Comparison of ENCODE assay signal across 11 cellular contexts in the genomic region with DNA sequence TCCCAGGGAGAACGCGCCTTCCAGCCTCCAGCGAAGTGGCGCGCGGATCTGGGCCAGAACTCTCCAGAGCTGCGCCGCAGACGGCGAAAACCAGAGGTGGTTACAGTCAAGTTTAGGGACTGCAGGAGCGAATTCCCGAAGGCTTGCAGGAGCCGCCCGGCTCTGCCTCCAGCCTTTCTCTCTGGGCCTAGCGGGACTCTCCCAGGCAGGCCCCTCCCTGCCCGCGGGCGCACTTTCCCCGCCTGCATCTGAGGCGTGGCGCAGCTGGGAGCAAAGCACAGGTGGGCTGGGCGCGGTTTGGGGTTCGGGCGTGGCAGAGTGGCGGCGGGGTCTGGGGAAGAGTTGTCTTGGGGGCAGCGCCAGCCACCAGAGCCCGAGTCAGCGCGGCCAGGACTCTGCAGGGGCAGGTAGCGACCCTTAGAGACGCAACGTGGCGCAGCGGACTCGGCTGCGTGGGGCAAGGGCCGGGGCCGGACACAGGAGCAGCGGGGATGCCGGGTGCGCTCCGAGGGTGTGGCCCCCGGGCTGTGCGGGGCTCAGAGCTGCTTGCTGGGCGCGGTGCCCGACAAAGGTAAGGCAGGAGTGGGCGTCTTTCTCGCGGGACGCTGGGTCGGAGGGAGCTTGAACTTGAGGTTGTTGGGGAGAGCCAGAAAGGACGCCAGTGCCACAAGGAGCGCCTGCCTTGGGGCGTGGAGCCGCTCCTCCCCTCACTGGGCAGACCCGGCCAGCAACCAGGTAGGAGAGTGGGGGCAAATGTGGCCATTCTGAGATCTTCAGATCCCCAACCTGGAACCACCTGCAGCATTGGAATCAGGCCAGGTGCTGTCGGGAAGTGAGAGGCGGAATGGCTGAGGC.
A peak's percentile ranks its signal among the peaks of the same experiment; 100 is the strongest.
DNase-seq lines count a peak whose midpoint lies in the region; ATAC-seq and TF ChIP-seq lines count a peak whose summit lies in the region.
"Had no signal": no experiment of that assay in that cellular context is flagged by ENCODE, and none has a peak within 500 bp of the region (broad histone marks: within the 10 kb centered on the region; RNA-seq: fewer than 3 reads in every experiment).

No MANE protein-coding gene starts in this region.

- H3K4me3 ChIP-seq in right cardiac atrium (ENCODE audit: low read length): peak overlapping the region; percentile 0
- H3K4me3 ChIP-seq in right atrium auricular region: peak overlapping the region in 1 of 2 donors; percentile 36
- H3K4me3 ChIP-seq in ectodermal cell (ENCODE audit: insufficient read depth, low read depth, low read length): peak overlapping the region; percentile 35
- H3K4me3 ChIP-seq in mucosa of descending colon: no peak overlapping the region
- H3K4me3 ChIP-seq in aorta (ENCODE audit: low read length in 2 of 2): no peak overlapping the region

- no peaks in the 10 kb centered on the region for H3K4me1 ChIP-seq in right cardiac atrium (ENCODE audit: control insufficient read depth, insufficient read depth, low read length)
- peaks cover 0 to 7% of the 10 kb centered on the region in 2 donors for H3K4me1 ChIP-seq in right atrium auricular region
- H3K4me1 ChIP-seq in ectodermal cell (ENCODE audit: control insufficient read depth, insufficient read depth, low read length): peaks cover 8% of the 10 kb centered on the region
- no peaks in the 10 kb centered on the region for H3K4me1 ChIP-seq in mucosa of descending colon (ENCODE audit: low read depth)
- no peaks in the 10 kb centered on the region for H3K4me1 ChIP-seq in aorta (ENCODE audit: control insufficient read depth in 1 of 2, insufficient read depth in 2 of 2, low read length in 2 of 2)

- H3K27ac ChIP-seq in right cardiac atrium (ENCODE audit: low read length): no peak overlapping the region
- no peak overlapping the region for H3K27ac ChIP-seq in right atrium auricular region
- no peak overlapping the region for H3K27ac ChIP-seq in ectodermal cell (ENCODE audit: insufficient read depth, low read depth, low read length, poor library complexity, severe bottlenecking)
- no peak overlapping the region for H3K27ac ChIP-seq in aorta (ENCODE audit: low read depth in 1 of 2, low read length in 2 of 2)

- intact Hi-C loops in right cardiac atrium (cut with DNase I): no loop called here
- intact Hi-C loops in mucosa of descending colon (cut with DNase I, micrococcal nuclease): no loop called here
- intact Hi-C loops in aorta (cut with DNase I): no loop called here

- H3K36me3 ChIP-seq in right atrium auricular region (no peaks in the 10 kb centered on the region), ectodermal cell (ENCODE audit: control insufficient read depth, insufficient read depth, low read length) (no peaks in the 10 kb centered on the region), mucosa of descending colon (ENCODE audit: low read depth) (no peaks in the 10 kb centered on the region), aorta (ENCODE audit: control insufficient read depth in 1 of 2, insufficient read depth in 2 of 2, low read length in 1 of 2) (no peaks in the 10 kb centered on the region)

- peak; percentile 36 to 55 for ATAC-seq in right cardiac atrium
- peak; percentile 48 for ATAC-seq in mucosa of descending colon
- ATAC-seq in aorta (ENCODE audit: low FRiP score): peak; percentile 42
- ATAC-seq in HG03196 (IDR thresholded peaks at IDR 0.05; ENCODE audit: unreplicated experiment): no peak
- ATAC-seq: activated CD4-positive, alpha-beta T cell treated with anti-CD3 and anti-CD28 coated beads for 36 hours had no signal

- H3K9me3 ChIP-seq in right cardiac atrium (ENCODE audit: control insufficient read depth, low read length): no peaks in the 10 kb centered on the region
- no peaks in the 10 kb centered on the region for H3K9me3 ChIP-seq in right atrium auricular region
- no peaks in the 10 kb centered on the region for H3K9me3 ChIP-seq in ectodermal cell (ENCODE audit: control insufficient read depth, low read length)
- H3K9me3 ChIP-seq in mucosa of descending colon: peaks cover 38% of the 10 kb centered on the region
- peaks cover 1% of the 10 kb centered on the region for H3K9me3 ChIP-seq in aorta (ENCODE audit: control insufficient read depth, low read length)

- in situ Hi-C loops in GM13977 (cut with MboI; ENCODE audit: low pct_unique_long_range_greater_than_20kb, low sequenced_read_pairs, unreplicated experiment): no loop called here

- TF ChIP-seq CTCF in right atrium auricular region (IDR thresholded peaks at IDR 0.05) (no peak), mucosa of descending colon (IDR thresholded peaks at IDR 0.05) (no peak), GM13977 (IDR thresholded peaks at IDR 0.05; ENCODE audit: extremely low read depth, insufficient read depth, missing control alignments) (no peak)

- DNase-seq in right cardiac atrium (peak in 1 of 3 donors; percentile 43), right atrium auricular region (ENCODE audit: low spot score) (no peak), mucosa of descending colon (peak in 1 of 3 donors; percentile 28), aorta (no peak), GM13977 (ENCODE audit: low spot score) (no peak), dermis blood vessel endothelial cell (no peak)
- DNase-seq: activated CD4-positive, alpha-beta T cell treated with anti-CD3 and anti-CD28 coated beads for 36 hours; activated effector memory CD4-positive, alpha-beta T cell treated with Interleukin-2 at 50 U/mL for 16 hours; cortex of kidney had no signal

- H3K27me3 ChIP-seq in right cardiac atrium (ENCODE audit: control insufficient read depth, insufficient read depth) (peaks cover 2% of the 10 kb centered on the region), right atrium auricular region (peaks cover 4% of the 10 kb centered on the region in 2 donors), ectodermal cell (ENCODE audit: control insufficient read depth, insufficient read depth, low read length, poor library complexity, severe bottlenecking) (peaks cover 37% of the 10 kb centered on the region), aorta (ENCODE audit: control insufficient read depth in 1 of 2, insufficient read depth in 2 of 2, low read length in 1 of 2) (no peaks in the 10 kb centered on the region)

- 6% methylated on average over 61 of the region's 61 CpGs for WGBS in right cardiac atrium
- 12 to 15% methylated on average over 61 of the region's 61 CpGs for WGBS in ectodermal cell, 2 experiments
- WGBS in aorta, 2 donors: 5 to 7% methylated on average over 61 of the region's 61 CpGs

Comparison
In these comparisons a context has a peak if more than half of its experiments do, and no peak if none do; other contexts are left out.
1. H3K4me3 ChIP-seq: peak in right cardiac atrium (single experiment) and ectodermal cell (single experiment); none in mucosa of descending colon (single experiment) and aorta (0 of 2).